In the genomic region with DNA sequence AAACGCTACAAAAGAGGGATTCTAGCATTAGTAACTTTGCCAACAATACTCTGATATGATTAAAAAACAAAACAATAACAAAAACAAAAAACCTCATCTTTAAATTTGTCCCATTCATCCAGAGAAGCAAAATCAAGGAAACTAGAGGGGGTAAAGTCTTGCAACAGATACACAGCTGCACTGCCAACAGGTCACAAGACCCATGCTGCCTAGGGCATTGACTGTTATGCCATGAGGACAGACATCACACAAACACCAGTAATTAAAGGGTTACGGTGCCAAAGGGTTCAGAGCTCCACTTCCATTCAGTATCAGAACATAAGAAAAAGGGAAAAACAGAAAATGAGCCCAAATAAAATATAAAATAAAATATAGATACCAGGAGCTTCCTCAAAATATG, we compare ENCODE assay signal across 8 cellular contexts. TPM values are rescaled to one million over a fixed set of nuclear protein-coding genes. Genes with fewer than 3 reads are reported as not detected.
DNase-seq lines count a peak whose midpoint lies in the region; ATAC-seq and TF ChIP-seq lines count a peak whose summit lies in the region.

No MANE protein-coding gene starts in this region.

- H3K4me3 ChIP-seq in BJ (ENCODE audit: low read depth, low read length) (peak overlapping the region; percentile 68), astrocyte of the spinal cord (ENCODE audit: low read depth, low read length) (peak overlapping the region; percentile 84)

- in situ Hi-C loops in astrocyte of the spinal cord (cut with HindIII; ENCODE audit: low sequenced_read_pairs) = no loop called here

- H3K36me3 ChIP-seq in BJ (ENCODE audit: control insufficient read depth, insufficient read depth, low read length) = no peaks in the 10 kb centered on the region

- no peak for TF ChIP-seq CTCF in BJ (IDR thresholded peaks at IDR 0.05; ENCODE audit: insufficient read depth, low read depth, low read length)
- no peak for TF ChIP-seq CTCF in astrocyte of the spinal cord (IDR thresholded peaks at IDR 0.05; ENCODE audit: low read depth, low read length)

- ATAC-seq in HG02852 (IDR thresholded peaks at IDR 0.05; ENCODE audit: unreplicated experiment) = no peak
- no peak for ATAC-seq in HG03342 (IDR thresholded peaks at IDR 0.05; ENCODE audit: unreplicated experiment)

- no peak for DNase-seq in BJ (ENCODE audit: low read depth)
- peak; percentile 44 for DNase-seq in HPDE6-E6E7 (ENCODE audit: extremely low spot score)
- DNase-seq in astrocyte of the spinal cord (ENCODE audit: low read depth, low spot score) = no peak
- DNase-seq in midbrain (lab: John Stamatoyannopoulos, UW) = peak; percentile 20
- no peak for DNase-seq in NCI-H2227 treated with DMSO at 0.1 percent for 48 hours (lab: John Stamatoyannopoulos, UW)
- no peak for DNase-seq in COR-L47 (lab: John Stamatoyannopoulos, UW)

- CTCF ChIA-PET in BJ (lab: Yijun Ruan, JAX) = interaction anchor here (0.7 to 1.4 kb wide), 4 partner anchors 14 to 69 kb away, joined by 3 read pairs; no protein-coding TSS in a partner anchor

- H3K27me3 ChIP-seq in BJ (ENCODE audit: control insufficient read depth, insufficient read depth, low read length) = no peaks in the 10 kb centered on the region

- POLR2A ChIA-PET in BJ (lab: Charles Lee) = no interaction called here

RNA-seq across cellular contexts. Expression of a gene that starts 1.6 kb away (rescaled TPM):
- polyA plus RNA-seq in BJ (2011; rRNA removed) = 46.1 and 63.7 TPM in 2 replicates
- polyA minus RNA-seq in BJ (2011; rRNA and poly(A)+ RNA removed) = 49.8 and 70.2 TPM in 2 replicates

RNA-seq across cellular contexts. Expression of a gene that starts 52.6 kb away (rescaled TPM):
- polyA plus RNA-seq in BJ (2011; rRNA removed) = 86.6 and 130 TPM in 2 replicates
- polyA minus RNA-seq in BJ (2011; rRNA and poly(A)+ RNA removed) = 46.3 and 75.4 TPM in 2 replicates

Comparison
In these comparisons a context has a peak if more than half of its experiments do, and no peak if none do; other contexts are left out.
1. DNase-seq: peak in HPDE6-E6E7 (single experiment) and midbrain (single experiment); none in BJ (single experiment), astrocyte of the spinal cord (single experiment), NCI-H2227 treated with DMSO at 0.1 percent for 48 hours (single experiment) and COR-L47 (single experiment).